ENCODE assay signal across 8 cellular contexts in the genomic region with DNA sequence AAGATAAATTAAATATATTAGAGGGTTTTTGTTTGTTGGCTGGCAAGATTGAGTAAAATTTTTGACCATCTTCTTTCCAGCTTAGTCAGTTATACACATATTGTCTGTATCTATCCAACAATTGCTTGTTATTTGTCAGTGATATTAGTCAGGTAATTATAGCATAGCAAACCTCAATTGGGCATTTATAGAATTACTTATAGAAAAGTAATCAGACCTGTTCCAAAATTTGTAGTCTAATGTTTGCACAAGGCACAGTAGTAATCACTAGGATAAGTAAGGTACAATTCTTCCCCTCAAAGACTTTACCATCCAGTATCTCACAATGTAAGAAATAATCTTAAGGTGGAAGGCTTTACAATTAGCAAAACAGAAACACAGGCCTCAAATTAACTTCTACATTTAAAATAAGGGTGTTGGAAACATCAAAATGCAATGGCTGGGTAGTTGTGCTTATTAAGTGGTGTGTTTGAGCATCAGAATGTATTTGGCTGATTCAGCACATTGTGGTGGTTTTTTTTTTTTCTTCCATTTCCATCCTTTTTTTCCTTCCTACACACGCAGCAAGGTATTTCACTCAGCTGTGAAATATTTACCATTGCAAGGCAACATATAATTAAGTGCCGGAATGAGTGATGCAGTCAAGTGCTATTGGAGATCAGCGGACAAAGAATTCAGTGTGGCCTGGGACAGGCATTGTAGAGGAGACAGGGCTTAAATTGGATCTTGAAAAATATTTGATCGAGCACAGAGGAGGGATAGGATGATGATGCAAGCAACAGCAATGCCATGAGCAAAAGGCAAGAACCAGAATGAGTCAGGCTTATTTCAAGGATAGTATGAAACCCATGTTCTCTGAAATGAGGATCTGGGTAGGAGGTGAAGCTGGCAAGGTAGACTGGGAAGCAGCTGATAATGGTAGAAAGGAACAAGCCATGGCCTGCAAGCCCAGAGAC.
A peak's percentile ranks its signal among the peaks of the same experiment; 100 is the strongest.
DNase-seq lines count a peak whose midpoint lies in the region; ATAC-seq, FAIRE-seq and TF ChIP-seq lines count a peak whose summit lies in the region.
"Had no signal": no experiment of that assay in that cellular context is flagged by ENCODE, and none has a peak within 500 bp of the region (broad histone marks: within the 10 kb centered on the region; RNA-seq: fewer than 3 reads in every experiment).

No MANE protein-coding gene starts in this region.

- H3K9me3 ChIP-seq in smooth muscle cell (replicated peaks; ENCODE audit: low read depth) = no peaks in the 10 kb centered on the region

- H3K4me1 ChIP-seq in smooth muscle cell (ENCODE audit: low read depth) = no peaks in the 10 kb centered on the region

- no peaks in the 10 kb centered on the region for H3K79me2 ChIP-seq in smooth muscle cell (ENCODE audit: low read depth)

- peak; percentile 42 for ATAC-seq in SK-N-SH treated with all-trans-retinoic acid at 6 μM for 48 hours

- H3K27me3 ChIP-seq in smooth muscle cell (ENCODE audit: low read depth) = no peaks in the 10 kb centered on the region

- H3F3A ChIP-seq in smooth muscle cell (ENCODE audit: low read depth) = peaks cover 13% of the 10 kb centered on the region

- H2AFZ ChIP-seq in smooth muscle cell (ENCODE audit: low read depth) = no peak overlapping the region

- H3K9ac ChIP-seq in smooth muscle cell (ENCODE audit: low read depth) = peak overlapping the region; percentile 52

- peak overlapping the region; percentile 61 for H3K4me2 ChIP-seq in smooth muscle cell

- H3K4me3 ChIP-seq in fibroblast of villous mesenchyme (ENCODE audit: low read depth, low read length) = no peak overlapping the region
- no peak overlapping the region for H3K4me3 ChIP-seq in smooth muscle cell

- WGBS in smooth muscle cell (ENCODE audit: low lambda C conversion rate) = 30% methylated on average over 4 of the region's 4 CpGs

- TF ChIP-seq CTCF in fibroblast of villous mesenchyme (IDR thresholded peaks at IDR 0.05; ENCODE audit: insufficient read depth, low read depth, low read length) (no peak), smooth muscle cell (IDR thresholded peaks at IDR 0.05; ENCODE audit: borderline replicate concordance, insufficient read depth, poor library complexity, severe bottlenecking) (no peak)

- no peaks in the 10 kb centered on the region for H3K36me3 ChIP-seq in smooth muscle cell (ENCODE audit: low read depth)
- H3K36me3 ChIP-seq: WERI-Rb-1 had no signal

- peak; percentile 63 for DNase-seq in HCEC 1CT
- DNase-seq in fibroblast of villous mesenchyme (ENCODE audit: low read depth) = peak; percentile 63
- DNase-seq in smooth muscle cell (lab: John Stamatoyannopoulos, UW; ENCODE audit: unreplicated experiment) = no peak
- no peak for DNase-seq in NK-92 (lab: John Stamatoyannopoulos, UW; ENCODE audit: unreplicated experiment)
- DNase-seq in NCI-H526 treated with DMSO at 0.1 percent for 48 hours (lab: John Stamatoyannopoulos, UW) = no peak
- DNase-seq in HTR-8/SVneo (ENCODE audit: insufficient read length, low spot score) = no peak
- DNase-seq: WERI-Rb-1 had no signal

- no peak for FAIRE-seq in HTR-8/SVneo (lab: Jason Lieb, UNC)

- H4K20me1 ChIP-seq in smooth muscle cell (ENCODE audit: low read depth) = no peaks in the 10 kb centered on the region

- peak overlapping the region; percentile 95 for H3K27ac ChIP-seq in smooth muscle cell (ENCODE audit: low read depth)
- H3K27ac ChIP-seq: WERI-Rb-1 had no signal

TF ChIP-seq in SK-N-SH treated with all-trans-retinoic acid at 6 μM for 48 hours, 23 proteins besides CTCF, POLR2A, EP300 and RAD21:
- TF ChIP-seq CSDC2 (CRISPR knock-in tag; IDR thresholded peaks at IDR 0.05) = peak; percentile 88; the same call in 1 of the 2 replicates
- TF ChIP-seq RARB (CRISPR knock-in tag; IDR thresholded peaks at IDR 0.05) = no peak
- peak; percentile 58 for TF ChIP-seq ISL1 (CRISPR knock-in tag; IDR thresholded peaks at IDR 0.05)
TF ChIP-seq in SK-N-SH treated with all-trans-retinoic acid at 6 μM for 48 hours: peak in this region for 2.

Comparison
In these comparisons a context has a peak if more than half of its experiments do, and no peak if none do; other contexts are left out.
1. DNase-seq: peak in HCEC 1CT (single experiment) and fibroblast of villous mesenchyme (single experiment); none in smooth muscle cell (single experiment), NK-92 (single experiment), NCI-H526 treated with DMSO at 0.1 percent for 48 hours (single experiment) and HTR-8/SVneo (single experiment).